In the genomic region with DNA sequence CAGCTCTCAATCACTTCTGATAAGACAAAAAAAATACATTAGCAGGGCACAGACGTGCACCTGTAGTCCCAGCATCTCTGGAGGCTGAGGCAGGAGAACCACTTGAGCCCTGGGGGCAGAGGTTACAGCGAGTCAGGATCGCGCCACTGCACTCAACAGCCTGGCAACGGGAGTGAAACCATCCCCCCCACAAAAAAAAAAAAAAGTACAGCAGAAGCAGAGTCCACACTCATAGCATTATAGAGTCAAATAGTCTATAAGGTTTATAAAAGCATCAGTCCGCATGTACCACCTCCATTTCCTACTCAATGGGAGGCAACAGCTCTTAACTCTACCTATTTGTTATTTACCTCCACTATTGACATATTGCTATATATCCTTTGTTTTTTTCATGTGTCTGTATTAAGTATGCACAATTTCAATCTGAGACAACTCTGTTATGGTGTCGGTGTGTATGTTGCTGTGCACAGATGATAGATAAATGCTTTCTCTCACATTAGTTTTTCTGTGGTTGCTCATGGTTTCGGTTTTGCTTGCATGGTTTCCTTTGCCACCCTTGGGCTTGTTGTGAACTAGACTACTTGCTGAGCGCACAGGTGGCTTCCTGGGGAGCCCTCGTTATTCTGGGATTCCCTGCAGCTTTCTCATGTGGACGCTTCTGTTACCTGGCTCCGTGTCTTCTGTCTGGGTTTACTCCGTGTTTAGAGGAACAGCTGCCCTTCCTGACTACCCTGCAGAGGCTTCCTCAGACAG, we compare ENCODE assay signal across 8 cellular contexts. TPM values are rescaled to one million over a fixed set of nuclear protein-coding genes. Genes with fewer than 3 reads are reported as not detected.
DNase-seq lines count a peak whose midpoint lies in the region; ATAC-seq, FAIRE-seq and TF ChIP-seq lines count a peak whose summit lies in the region.

No MANE protein-coding gene starts in this region.

- no peaks in the 10 kb centered on the region for H3K36me3 Mint-ChIP-seq in activated naive CD4-positive, alpha-beta T cell treated with anti-CD3 and anti-CD28 coated beads, Interleukin-2, amount 50 U/mL, for 24 hours

- H3K4me3 Mint-ChIP-seq in activated naive CD4-positive, alpha-beta T cell treated with anti-CD3 and anti-CD28 coated beads, Interleukin-2, amount 50 U/mL, for 24 hours, result peak overlapping the region; percentile 60

- H3K27me3 Mint-ChIP-seq in activated naive CD4-positive, alpha-beta T cell treated with anti-CD3 and anti-CD28 coated beads, Interleukin-2, amount 50 U/mL, for 24 hours, result no peaks in the 10 kb centered on the region

- FAIRE-seq in frontal cortex (lab: Jason Lieb, UNC), result no peak

- TF ChIP-seq CTCF in GM13977 (IDR thresholded peaks at IDR 0.05; ENCODE audit: extremely low read depth, insufficient read depth, missing control alignments), result no peak

- H3K4me1 Mint-ChIP-seq in activated naive CD4-positive, alpha-beta T cell treated with anti-CD3 and anti-CD28 coated beads, Interleukin-2, amount 50 U/mL, for 24 hours, result peaks cover 31% of the 10 kb centered on the region

- DNase-seq in GM13977 (ENCODE audit: low spot score), result peak; percentile 85
- DNase-seq in NCI-H1417 (lab: John Stamatoyannopoulos, UW), result peak in 2 of 3 experiments; percentile 47 to 78
- DNase-seq in stimulated activated naive CD4-positive, alpha-beta T cell treated with Interleukin-2 at 50 U/mL for 16 hours (lab: John Stamatoyannopoulos, UW), result peak; percentile 42
- DNase-seq in HuH-7 (ENCODE audit: low spot score), result no peak
- DNase-seq in frontal cortex (ENCODE audit: low spot score in 2 of 2), result no peak
- no peak for DNase-seq in AML-193 (lab: John Stamatoyannopoulos, UW)

- in situ Hi-C loops in GM13977 (cut with MboI; ENCODE audit: low pct_unique_long_range_greater_than_20kb, low sequenced_read_pairs, unreplicated experiment), result no loop called here

- H3K27ac Mint-ChIP-seq in activated naive CD4-positive, alpha-beta T cell treated with anti-CD3 and anti-CD28 coated beads, Interleukin-2, amount 50 U/mL, for 24 hours, result peak overlapping the region; percentile 18

- H3K9me3 Mint-ChIP-seq in activated naive CD4-positive, alpha-beta T cell treated with anti-CD3 and anti-CD28 coated beads, Interleukin-2, amount 50 U/mL, for 24 hours, result no peaks in the 10 kb centered on the region

- peak; percentile 93 for ATAC-seq in GM21717 (IDR thresholded peaks at IDR 0.05; ENCODE audit: unreplicated experiment)

RNA-seq across cellular contexts. Expression of a gene that starts 40.4 kb away (rescaled TPM):
- 0.41 TPM for total RNA-seq in frontal cortex

Comparison
In these comparisons a context has a peak if more than half of its experiments do, and no peak if none do; other contexts are left out.
1. DNase-seq: peak in GM13977 (single experiment), NCI-H1417 (2 of 3) and stimulated activated naive CD4-positive, alpha-beta T cell treated with Interleukin-2 at 50 U/mL for 16 hours (single experiment); none in HuH-7 (single experiment), frontal cortex (0 of 2) and AML-193 (0 of 2).